8 cellular contexts compared by ENCODE assay signal in the genomic region with DNA sequence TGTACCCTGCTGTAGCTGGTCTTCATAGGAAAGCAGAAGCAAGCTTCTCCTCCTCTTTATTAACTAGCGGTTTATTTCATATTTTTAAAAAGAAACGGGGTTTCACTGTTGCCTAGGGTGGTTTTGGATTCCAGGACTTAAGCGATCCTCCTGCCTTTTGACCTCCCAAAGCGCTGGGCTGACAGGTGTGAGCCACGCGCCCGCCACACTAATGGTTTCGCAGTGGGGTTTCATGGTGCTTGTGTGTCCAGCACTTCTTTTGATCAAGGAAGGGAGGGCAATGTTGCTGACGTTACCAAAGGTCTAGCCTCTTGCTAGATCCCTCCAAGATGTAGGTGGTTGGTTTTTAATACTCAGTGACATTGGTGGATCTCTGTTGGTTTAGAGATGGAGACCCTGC. TPM values are rescaled to one million over a fixed set of nuclear protein-coding genes. Genes with fewer than 3 reads are reported as not detected.
DNase-seq lines count a peak whose midpoint lies in the region; ATAC-seq and TF ChIP-seq lines count a peak whose summit lies in the region.

No MANE protein-coding gene starts in this region.

- peaks cover 17% of the 10 kb centered on the region; the same call in 1 of the 2 replicates for H3K36me3 ChIP-seq in RWPE2 (ENCODE audit: low read depth)
- H3K36me3 ChIP-seq in sigmoid colon, result no peaks in the 10 kb centered on the region

- TF ChIP-seq EP300 in sigmoid colon (IDR thresholded peaks at IDR 0.05), result no peak

- TF ChIP-seq CTCF in GM12865 (IDR thresholded peaks at IDR 0.05; ENCODE audit: insufficient read depth, low read depth, low read length, missing control alignments), result no peak
- TF ChIP-seq CTCF in RWPE2 (IDR thresholded peaks at IDR 0.05; ENCODE audit: poor library complexity, severe bottlenecking), result no peak
- no peak for TF ChIP-seq CTCF in fibroblast of mammary gland (conservative IDR thresholded peaks at IDR 0.05; ENCODE audit: control insufficient read depth, insufficient read depth, low read depth, low read length)
- no peak for TF ChIP-seq CTCF in sigmoid colon (IDR thresholded peaks at IDR 0.05)

- no peaks in the 10 kb centered on the region for H3K9me3 ChIP-seq in RWPE2 (ENCODE audit: severe bottlenecking)
- H3K9me3 ChIP-seq in sigmoid colon, result no peaks in the 10 kb centered on the region

- H3K4me1 ChIP-seq in RWPE2 (ENCODE audit: insufficient read depth, poor library complexity, severe bottlenecking) (peaks cover 9% of the 10 kb centered on the region), sigmoid colon (peaks cover 0 to 58% (median 51%) of the 10 kb centered on the region in 4 donors)

- ATAC-seq in RWPE2 (ENCODE audit: low read depth) (no peak), HG03442 (IDR thresholded peaks at IDR 0.05; ENCODE audit: unreplicated experiment) (no peak)

- no peaks in the 10 kb centered on the region for H3K27me3 ChIP-seq in RWPE2 (ENCODE audit: insufficient read depth, poor library complexity, severe bottlenecking)
- no peaks in the 10 kb centered on the region for H3K27me3 ChIP-seq in sigmoid colon

- WGBS in sigmoid colon, 2 donors, result 40 to 72% methylated on average over 9 of the region's 9 CpGs

- DNase-seq in GM12865 (ENCODE audit: low read depth), result no peak
- no peak for DNase-seq in RWPE2 (ENCODE audit: low spot score)
- DNase-seq in fibroblast of mammary gland (ENCODE audit: low read depth), result no peak
- no peak for DNase-seq in sigmoid colon
- DNase-seq in NCI-H187 (lab: John Stamatoyannopoulos, UW), result no peak
- no peak for DNase-seq in Kasumi-1 (lab: John Stamatoyannopoulos, UW)
- DNase-seq in GOT3 (lab: John Stamatoyannopoulos, UW), result no peak

- TF ChIP-seq POLR2A in sigmoid colon (IDR thresholded peaks at IDR 0.05), result no peak

- H3K27ac ChIP-seq in RWPE2 (ENCODE audit: poor library complexity, severe bottlenecking) (peak overlapping the region; percentile 61), sigmoid colon (peak overlapping the region in 3 of 4 donors; percentile 86 to 94 (median 91))

- intact Hi-C loops in sigmoid colon (cut with DNase I), result no loop called here

- H3K4me3 ChIP-seq in GM12865 (ENCODE audit: low read depth, low read length), result peak overlapping the region; percentile 78
- peak overlapping the region; percentile 96 for H3K4me3 ChIP-seq in RWPE2 (ENCODE audit: severe bottlenecking)
- peak overlapping the region; percentile 82 for H3K4me3 ChIP-seq in fibroblast of mammary gland (ENCODE audit: control insufficient read depth, low read depth, low read length)
- peak overlapping the region; percentile 85 to 99 (median 94) for H3K4me3 ChIP-seq in sigmoid colon

RNA-seq across cellular contexts. Expression of a gene that starts 1.4 kb away (rescaled TPM):
- total RNA-seq in sigmoid colon, result 10 to 100 TPM; 44.2 to 56.2 (median 49.6) TPM
- polyA plus RNA-seq in sigmoid colon, result 10 to 100 TPM; 51.1 to 89.8 (median 80.0) TPM

RNA-seq across cellular contexts. Expression of a gene that starts 42.2 kb away (rescaled TPM):
- 100 to 1,000 TPM in 3 of 4 donors, 10 to 100 TPM in 1; 98.9 to 160 (median 129) TPM for total RNA-seq in sigmoid colon
- polyA plus RNA-seq in sigmoid colon, result 100 to 1,000 TPM in 1 of 3 donors, 10 to 100 TPM in 2; 67.9 to 162 (median 71.4) TPM

RNA-seq across cellular contexts. Expression of a gene that starts 55.9 kb away (rescaled TPM):
- 10 to 100 TPM in 2 of 4 donors, 1 to 10 TPM in 2; 7.1 to 17.4 (median 10.4) TPM for total RNA-seq in sigmoid colon
- 10 to 100 TPM in 1 of 3 donors, 1 to 10 TPM in 2; 1.8 to 18.7 (median 4.6) TPM for polyA plus RNA-seq in sigmoid colon
